Comparison of ENCODE assay signal across 8 cellular contexts in genomic region chr17:40341808-40342574, GRCh38. TPM values are rescaled to one million over a fixed set of nuclear protein-coding genes. Genes with fewer than 3 reads are reported as not detected.
DNase-seq lines count a peak whose midpoint lies in the region; ATAC-seq and TF ChIP-seq lines count a peak whose summit lies in the region.

No MANE protein-coding gene starts in this region.

- POLR2A ChIA-PET in OCI-LY7 (lab: Charles Lee), result no interaction called here

- BruUV-seq in OCI-LY7 (replicated peaks; lab: Mats Ljungman, UMichigan), result no TSS peak

- H3K27me3 Mint-ChIP-seq in activated CD8-positive, alpha-beta memory T cell treated with anti-CD3 and anti-CD28 coated beads, Interleukin-2, amount 10 ng/mL, durations not matched to agents 7 days and 5 days, result no peaks in the 10 kb centered on the region
- no peaks in the 10 kb centered on the region for H3K27me3 Mint-ChIP-seq in stimulated activated naive B cell treated with anti-CD40 and anti-IgM and Interleukin-4, amounts not matched to agents 10 μg/mL and 1 μg/mL and 100 μg/mL, for 72 hours

- no peak for DNase-seq in activated CD8-positive, alpha-beta memory T cell treated with anti-CD3 and anti-CD28 coated beads, Interleukin-2, amount 10 ng/mL, durations not matched to agents 7 days and 5 days
- DNase-seq in activated CD8-positive, alpha-beta memory T cell treated with anti-CD3 and anti-CD28 coated beads, Interleukin-2, amount 50 U/mL, for 4 hours, result no peak
- DNase-seq in OCI-LY7 (ENCODE audit: low spot score), result no peak
- DNase-seq in choroid plexus epithelial cell (ENCODE audit: low read depth), result peak; percentile 64
- DNase-seq in left colon, result peak; percentile 87 to 90
- DNase-seq in stimulated activated naive B cell treated with anti-CD40 and anti-IgM and Interleukin-4, amounts not matched to agents 10 μg/mL and 1 μg/mL and 100 μg/mL, for 72 hours, result no peak
- no peak for DNase-seq in MV-4-11 (lab: John Stamatoyannopoulos, UW)

- peak overlapping the region; percentile 68 for H3K4me3 Mint-ChIP-seq in activated CD8-positive, alpha-beta memory T cell treated with anti-CD3 and anti-CD28 coated beads, Interleukin-2, amount 10 ng/mL, durations not matched to agents 7 days and 5 days
- peak overlapping the region; percentile 78 to 80 for H3K4me3 Mint-ChIP-seq in stimulated activated naive B cell treated with anti-CD40 and anti-IgM and Interleukin-4, amounts not matched to agents 10 μg/mL and 1 μg/mL and 100 μg/mL, for 72 hours

- no peak for ATAC-seq in activated CD8-positive, alpha-beta memory T cell treated with anti-CD3 and anti-CD28 coated beads, Interleukin-2, amount 10 ng/mL, durations not matched to agents 7 days and 5 days
- ATAC-seq in left colon (peak; percentile 54), GM18867 (IDR thresholded peaks at IDR 0.05; ENCODE audit: unreplicated experiment) (no peak)
- no peak for ATAC-seq in stimulated activated naive B cell treated with anti-CD40 and anti-IgM and Interleukin-4, amounts not matched to agents 10 μg/mL and 1 μg/mL and 100 μg/mL, for 72 hours (replicated peaks)

- H3K27ac ChIP-seq in OCI-LY7 (ENCODE audit: low read depth, low read length, poor library complexity, severe bottlenecking), result peak overlapping the region; percentile 2

- no peaks in the 10 kb centered on the region for H3K9me3 Mint-ChIP-seq in activated CD8-positive, alpha-beta memory T cell treated with anti-CD3 and anti-CD28 coated beads, Interleukin-2, amount 10 ng/mL, durations not matched to agents 7 days and 5 days (ENCODE audit: low read depth)
- peaks cover 0 to 2% of the 10 kb centered on the region in 2 donors for H3K9me3 Mint-ChIP-seq in stimulated activated naive B cell treated with anti-CD40 and anti-IgM and Interleukin-4, amounts not matched to agents 10 μg/mL and 1 μg/mL and 100 μg/mL, for 72 hours

- peak overlapping the region; percentile 72; the same call in 1 of the 2 replicates for H2AFZ ChIP-seq in OCI-LY7 (ENCODE audit: low read length)

- H3K36me3 Mint-ChIP-seq in activated CD8-positive, alpha-beta memory T cell treated with anti-CD3 and anti-CD28 coated beads, Interleukin-2, amount 10 ng/mL, durations not matched to agents 7 days and 5 days, result peaks cover 22% of the 10 kb centered on the region
- H3K36me3 Mint-ChIP-seq in stimulated activated naive B cell treated with anti-CD40 and anti-IgM and Interleukin-4, amounts not matched to agents 10 μg/mL and 1 μg/mL and 100 μg/mL, for 72 hours, result peaks cover 24 to 44% of the 10 kb centered on the region in 2 donors

- CTCF ChIA-PET in activated CD8-positive, alpha-beta memory T cell treated with anti-CD3 and anti-CD28 coated beads, Interleukin-2, amount 10 ng/mL, durations not matched to agents 7 days and 5 days (lab: Charles Lee), result interaction anchor here (1.1 to 4.1 kb wide), 7 partner anchors 14 to 191 kb away, joined by 3 to 27 read pairs (median 8); no protein-coding TSS in a partner anchor
- CTCF ChIA-PET in OCI-LY7 (lab: Charles Lee; ENCODE audit: unreplicated experiment), result no interaction called here

- no peaks in the 10 kb centered on the region for H3K36me3 ChIP-seq in OCI-LY7 (ENCODE audit: insufficient read depth, low read length)

- no peaks in the 10 kb centered on the region for H3K9me2 ChIP-seq in OCI-LY7 (ENCODE audit: insufficient read depth, low read length)

- no peaks in the 10 kb centered on the region for H3K79me2 ChIP-seq in OCI-LY7 (ENCODE audit: insufficient read depth, low read depth, low read length)

- peak overlapping the region; percentile 79 for H3K4me2 ChIP-seq in OCI-LY7 (ENCODE audit: low read length)

- intact Hi-C loops in OCI-LY7 (cut with micrococcal nuclease; ENCODE audit: unreplicated experiment) (loop anchor here (1.0 kb wide), 1 partner anchor 20 kb away; no protein-coding TSS in a partner anchor), left colon (cut with DNase I, micrococcal nuclease) (no loop called here)

- H3K4me1 Mint-ChIP-seq in activated CD8-positive, alpha-beta memory T cell treated with anti-CD3 and anti-CD28 coated beads, Interleukin-2, amount 10 ng/mL, durations not matched to agents 7 days and 5 days, result peaks cover 79% of the 10 kb centered on the region
- peaks cover 67 to 98% of the 10 kb centered on the region in 2 donors for H3K4me1 Mint-ChIP-seq in stimulated activated naive B cell treated with anti-CD40 and anti-IgM and Interleukin-4, amounts not matched to agents 10 μg/mL and 1 μg/mL and 100 μg/mL, for 72 hours

- peaks cover 51% of the 10 kb centered on the region for H3K4me1 ChIP-seq in OCI-LY7 (ENCODE audit: insufficient read depth, low read length, poor library complexity, severe bottlenecking)

- H3K4me3 ChIP-seq in OCI-LY7 (ENCODE audit: low read depth, low read length, poor library complexity, severe bottlenecking), result peak overlapping the region; percentile 73
- peak overlapping the region; percentile 78 for H3K4me3 ChIP-seq in choroid plexus epithelial cell (ENCODE audit: low read depth, low read length)

- H3K27ac Mint-ChIP-seq in activated CD8-positive, alpha-beta memory T cell treated with anti-CD3 and anti-CD28 coated beads, Interleukin-2, amount 10 ng/mL, durations not matched to agents 7 days and 5 days, result peak overlapping the region; percentile 54
- peak overlapping the region; percentile 91 for H3K27ac Mint-ChIP-seq in stimulated activated naive B cell treated with anti-CD40 and anti-IgM and Interleukin-4, amounts not matched to agents 10 μg/mL and 1 μg/mL and 100 μg/mL, for 72 hours

- no peaks in the 10 kb centered on the region for H4K20me1 ChIP-seq in OCI-LY7 (ENCODE audit: insufficient read depth, low read length)

- TF ChIP-seq CTCF in OCI-LY7 (conservative IDR thresholded peaks at IDR 0.05; ENCODE audit: low read length) (no peak), choroid plexus epithelial cell (conservative IDR thresholded peaks at IDR 0.05; ENCODE audit: low read depth, low read length) (no peak)

- H3K9me3 ChIP-seq in OCI-LY7 (ENCODE audit: low read length), result no peaks in the 10 kb centered on the region

RNA-seq across cellular contexts. Expression of gene GJD3, which starts 22.5 kb away (rescaled TPM):
- not detected for total RNA-seq in activated CD8-positive, alpha-beta memory T cell treated with anti-CD3 and anti-CD28 coated beads, Interleukin-2, amount 10 ng/mL, durations not matched to agents 7 days and 5 days
- total RNA-seq in OCI-LY7 (2014; rRNA removed; shearing (Covaris generic)), result not detected in 2 replicates
- total RNA-seq in OCI-LY7 (2022) (not detected in 2 replicates), left colon (under 1 TPM; 0.34 to 0.81 TPM)

RNA-seq across cellular contexts. Expression of gene RARA, which starts 33.0 kb away (rescaled TPM):
- 10 to 100 TPM; 29.9 to 39.5 TPM for total RNA-seq in activated CD8-positive, alpha-beta memory T cell treated with anti-CD3 and anti-CD28 coated beads, Interleukin-2, amount 10 ng/mL, durations not matched to agents 7 days and 5 days
- total RNA-seq in OCI-LY7 (2014; rRNA removed; shearing (Covaris generic)), result 3.1 and 5.7 TPM in 2 replicates
- total RNA-seq in OCI-LY7 (2022) (8.0 and 8.6 TPM in 2 replicates), left colon (10 to 100 TPM; 37.2 to 56.4 TPM)

RNA-seq across cellular contexts. Expression of gene CDC6, which starts 54.3 kb away (rescaled TPM):
- 100 to 1,000 TPM; 109 to 111 TPM for total RNA-seq in activated CD8-positive, alpha-beta memory T cell treated with anti-CD3 and anti-CD28 coated beads, Interleukin-2, amount 10 ng/mL, durations not matched to agents 7 days and 5 days
- 72.3 and 75.2 TPM in 2 replicates for total RNA-seq in OCI-LY7 (2014; rRNA removed; shearing (Covaris generic))
- total RNA-seq in OCI-LY7 (2022), result 132 and 156 TPM in 2 replicates
- total RNA-seq in left colon, result 1 to 10 TPM; 5.5 to 9.0 TPM

Comparison
In these comparisons a context has a peak if more than half of its experiments do, and no peak if none do; other contexts are left out.
1. DNase-seq: peak in choroid plexus epithelial cell (single experiment) and left colon (2 of 2); none in activated CD8-positive, alpha-beta memory T cell treated with anti-CD3 and anti-CD28 coated beads, Interleukin-2, amount 10 ng/mL, durations not matched to agents 7 days and 5 days (single experiment), activated CD8-positive, alpha-beta memory T cell treated with anti-CD3 and anti-CD28 coated beads, Interleukin-2, amount 50 U/mL, for 4 hours (single experiment), OCI-LY7 (single experiment), stimulated activated naive B cell treated with anti-CD40 and anti-IgM and Interleukin-4, amounts not matched to agents 10 μg/mL and 1 μg/mL and 100 μg/mL, for 72 hours (single experiment) and MV-4-11 (single experiment).
2. RNA of gene CDC6, which starts 54.3 kb away (total RNA-seq): 72.3 to 156 TPM in OCI-LY7 and 109 to 111 TPM in activated CD8-positive, alpha-beta memory T cell treated with anti-CD3 and anti-CD28 coated beads, Interleukin-2, amount 10 ng/mL, durations not matched to agents 7 days and 5 days; 5.5 to 9.0 TPM in left colon; every median in the first group is over 4 times any median in the second.